11 cellular contexts compared by ENCODE assay signal in the genomic region with DNA sequence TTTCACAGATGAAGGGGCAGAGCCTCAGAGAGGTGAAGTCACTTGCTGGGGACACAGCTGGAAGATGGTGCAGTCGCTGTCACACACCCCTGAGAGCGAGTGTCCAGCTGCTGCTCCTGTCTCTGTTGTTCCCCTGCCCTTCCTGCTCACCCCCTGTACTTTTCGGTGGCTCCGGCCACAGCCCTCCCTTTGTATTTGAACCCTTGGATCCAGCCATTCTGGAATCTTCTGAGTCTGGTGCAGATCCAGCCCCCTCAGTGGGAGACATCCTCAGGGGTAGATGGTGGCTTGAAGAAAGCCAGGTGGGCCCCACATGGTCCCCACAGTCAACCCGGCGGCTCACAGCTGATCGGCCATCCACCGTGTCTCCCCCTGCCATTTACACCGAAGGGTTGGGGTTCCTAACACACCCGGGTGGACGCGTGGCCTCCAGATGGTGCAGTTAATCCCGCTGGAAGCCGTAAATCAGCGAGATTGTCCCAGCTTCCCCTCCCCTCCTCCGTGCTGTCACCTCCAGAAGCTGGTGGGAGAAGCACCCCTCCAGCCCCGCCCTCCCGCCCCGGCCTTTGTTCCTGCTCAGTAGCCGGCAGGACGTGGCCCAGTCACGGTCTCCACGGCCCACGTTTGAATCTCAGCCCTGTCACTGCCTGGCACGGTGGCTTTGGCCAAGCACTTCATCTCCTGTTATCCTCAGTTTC.
DNase-seq lines count a peak whose midpoint lies in the region; ATAC-seq and TF ChIP-seq lines count a peak whose summit lies in the region.
"Had no signal": no experiment of that assay in that cellular context is flagged by ENCODE, and none has a peak within 500 bp of the region (broad histone marks: within the 10 kb centered on the region; RNA-seq: fewer than 3 reads in every experiment).

No MANE protein-coding gene starts in this region.

- H3K4me3 ChIP-seq in heart left ventricle (no peak overlapping the region), thyroid gland (replicated peaks in 1 of 3) (no peak overlapping the region)
- H3K4me3 ChIP-seq: ovary had no signal

- ATAC-seq in heart left ventricle (no peak), left cardiac atrium (no peak)

- H3K36me3 ChIP-seq in heart left ventricle = no peaks in the 10 kb centered on the region
- H3K36me3 ChIP-seq in thyroid gland = no peaks in the 10 kb centered on the region
- H3K36me3 ChIP-seq: ovary had no signal

- 63 to 74% (median 69%) methylated on average over 23 to 25 of the region's 25 CpGs for WGBS in heart left ventricle, 4 donors
- 78 to 86% methylated on average over 19 to 24 of the region's 25 CpGs for WGBS in thyroid gland, 2 donors

- peak overlapping the region in 11 of 12 donors; percentile 17 to 100 (median 48) for H3K27ac ChIP-seq in heart left ventricle
- peak overlapping the region in 2 of 3 donors; percentile 9 to 99 for H3K27ac ChIP-seq in thyroid gland

- peak in 1 of 5 donors; percentile 61 for DNase-seq in heart left ventricle
- no peak for DNase-seq in left cardiac atrium
- peak; percentile 97 for DNase-seq in NCI-H82 (lab: John Stamatoyannopoulos, UW)
- DNase-seq in left kidney (ENCODE audit: low read depth, low spot score) = peak; percentile 91
- DNase-seq in thyroid gland = no peak
- DNase-seq in putamen (ENCODE audit: low spot score) = no peak
- DNase-seq in dedifferentiated amniotic fluid mesenchymal stem cell (ENCODE audit: extremely low spot score) = no peak
- DNase-seq in NCI-H1436 (lab: John Stamatoyannopoulos, UW) = no peak
- DNase-seq: cerebellar nuclear complex, KG1 had no signal

- peaks cover 4 to 49% (median 32%) of the 10 kb centered on the region in 12 donors for H3K4me1 ChIP-seq in heart left ventricle
- peaks cover 22 to 25% of the 10 kb centered on the region in 2 donors for H3K4me1 ChIP-seq in thyroid gland

- intact Hi-C loops in heart left ventricle (cut with DNase I) = loop anchor here in 7 of 10 donors (2.0 to 10.0 kb wide), 7 partner anchors 41 to 241 kb away; partner anchors contain the start of gene IER5L (in 2 of the 7)
- intact Hi-C loops in left cardiac atrium (cut with DNase I) = loop anchor here in 1 of 2 donors (5.0 kb wide), 1 partner anchor 41 kb away; no protein-coding TSS in a partner anchor
- intact Hi-C loops in thyroid gland (cut with DNase I) = no loop called here

- H3K9me3 ChIP-seq in heart left ventricle = peaks cover 0 to 5% (median 0%) of the 10 kb centered on the region in 12 donors
- no peaks in the 10 kb centered on the region for H3K9me3 ChIP-seq in thyroid gland
- H3K9me3 ChIP-seq: ovary had no signal

- TF ChIP-seq POLR2A in heart left ventricle (IDR thresholded peaks at IDR 0.05) (no peak), thyroid gland (IDR thresholded peaks at IDR 0.05) (no peak)

- TF ChIP-seq CTCF in heart left ventricle (IDR thresholded peaks at IDR 0.05) (no peak), thyroid gland (IDR thresholded peaks at IDR 0.05) (no peak)

- H3K27me3 ChIP-seq in heart left ventricle = no peaks in the 10 kb centered on the region
- H3K27me3 ChIP-seq in thyroid gland = no peaks in the 10 kb centered on the region
- H3K27me3 ChIP-seq: ovary had no signal

Comparison
In these comparisons a context has a peak if more than half of its experiments do, and no peak if none do; other contexts are left out.
1. DNase-seq: peak in NCI-H82 (single experiment) and left kidney (single experiment); none in left cardiac atrium (single experiment), thyroid gland (0 of 2), putamen (single experiment), dedifferentiated amniotic fluid mesenchymal stem cell (single experiment) and NCI-H1436 (single experiment).